17 cellular contexts compared by ENCODE assay signal in the genomic region with DNA sequence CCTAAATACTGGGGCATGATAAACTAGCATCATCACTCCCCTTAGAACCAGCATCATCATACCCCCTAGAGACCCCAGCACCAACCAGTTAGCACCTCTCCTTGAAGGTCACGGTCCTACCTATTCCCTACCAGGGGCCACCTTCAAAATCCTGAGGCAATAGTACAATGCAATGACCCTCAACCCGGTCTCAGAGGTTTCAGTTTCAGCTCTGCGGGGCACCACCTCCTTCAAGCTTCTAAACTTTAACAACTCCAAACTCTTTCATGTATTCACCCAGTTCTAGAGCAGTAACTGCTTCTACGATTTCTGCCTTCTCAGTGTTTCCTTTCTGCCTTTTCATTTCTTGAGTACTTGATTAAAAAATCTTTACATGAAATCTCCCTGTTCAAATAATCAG.
DNase-seq lines count a peak whose midpoint lies in the region; ATAC-seq and TF ChIP-seq lines count a peak whose summit lies in the region.
"Had no signal": no experiment of that assay in that cellular context is flagged by ENCODE, and none has a peak within 500 bp of the region (broad histone marks: within the 10 kb centered on the region; RNA-seq: fewer than 3 reads in every experiment).

No MANE protein-coding gene starts in this region.

- no peak for DNase-seq in OCI-LY7 (ENCODE audit: low spot score)
- no peak for DNase-seq in stimulated activated effector memory CD8-positive, alpha-beta T cell treated with anti-CD3 and anti-CD28 coated beads, Interleukin-12 subunit alpha, Interleukin-12 subunit beta, amount 100 ng/mL, for 72 hours (ENCODE audit: low spot score in 2 of 2)
- DNase-seq in PC-9: no peak
- no peak for DNase-seq in activated CD8-positive, alpha-beta memory T cell treated with anti-CD3 and anti-CD28 coated beads, Interleukin-2, amount 10 ng/mL, durations not matched to agents 7 days and 5 days
- DNase-seq in activated T-cell treated with anti-CD3 and anti-CD28 coated beads for 4 hours: no peak
- DNase-seq in NCI-H345 treated with DMSO at 0.1 percent for 48 hours (lab: John Stamatoyannopoulos, UW; ENCODE audit: unreplicated experiment): no peak
- DNase-seq: activated CD4-positive, alpha-beta T cell treated with anti-CD3 and anti-CD28 coated beads for 36 hours; CD8-positive, alpha-beta T cell; DND-41; NCI-H1694 treated with DMSO at 0.1 percent for 48 hours; retina; trophoblast cell had no signal

- no peak for TF ChIP-seq CTCF in OCI-LY7 (conservative IDR thresholded peaks at IDR 0.05; ENCODE audit: low read length)
- no peak for TF ChIP-seq CTCF in PC-9 (conservative IDR thresholded peaks at IDR 0.05)

- no peak overlapping the region for H3K4me3 ChIP-seq in OCI-LY7 (ENCODE audit: low read depth, low read length, poor library complexity, severe bottlenecking)
- no peak overlapping the region for H3K4me3 ChIP-seq in PC-9
- H3K4me3 ChIP-seq: coronary artery had no signal

- intact Hi-C loops in OCI-LY7 (cut with micrococcal nuclease; ENCODE audit: unreplicated experiment) (no loop called here), PC-9 (cut with micrococcal nuclease; ENCODE audit: unreplicated experiment) (no loop called here)

- BruUV-seq in OCI-LY7 (replicated peaks; lab: Mats Ljungman, UMichigan): no TSS peak
- BruUV-seq in PC-9 (replicated peaks; lab: Mats Ljungman, UMichigan): no TSS peak

- H3K27ac ChIP-seq in OCI-LY7 (ENCODE audit: low read depth, low read length, poor library complexity, severe bottlenecking): no peak overlapping the region
- no peak overlapping the region for H3K27ac ChIP-seq in PC-9
- H3K27ac ChIP-seq: neutrophil, RWPE1 had no signal

- no peaks in the 10 kb centered on the region for H3K36me3 ChIP-seq in OCI-LY7 (ENCODE audit: insufficient read depth, low read length)
- H3K36me3 ChIP-seq in PC-9 (ENCODE audit: low read depth): no peaks in the 10 kb centered on the region
- H3K36me3 ChIP-seq: neutrophil had no signal

- peak; percentile 50 for ATAC-seq in GM19023 (IDR thresholded peaks at IDR 0.05; ENCODE audit: unreplicated experiment)
- ATAC-seq in HG02678 (IDR thresholded peaks at IDR 0.05; ENCODE audit: unreplicated experiment): peak; percentile 56
- ATAC-seq in stimulated activated effector memory CD8-positive, alpha-beta T cell treated with anti-CD3 and anti-CD28 coated beads, Interleukin-12 subunit alpha, Interleukin-12 subunit beta, amount 100 ng/mL, for 72 hours: peak; percentile 25
- ATAC-seq in activated CD8-positive, alpha-beta memory T cell treated with anti-CD3 and anti-CD28 coated beads, Interleukin-2, amount 10 ng/mL, durations not matched to agents 7 days and 5 days: no peak
- ATAC-seq: CD8-positive, alpha-beta T cell had no signal

- POLR2A ChIA-PET in OCI-LY7 (lab: Charles Lee) (no interaction called here), PC-9 (lab: Charles Lee; ENCODE audit: unreplicated experiment) (no interaction called here)

- no peaks in the 10 kb centered on the region for H3F3A ChIP-seq in PC-9 (ENCODE audit: insufficient read depth, low read depth)

- H3K9me3 ChIP-seq in OCI-LY7 (ENCODE audit: low read length) (no peaks in the 10 kb centered on the region), PC-9 (ENCODE audit: insufficient read depth, low read depth) (no peaks in the 10 kb centered on the region)
- H3K9me3 ChIP-seq: neutrophil had no signal

- H2AFZ ChIP-seq in OCI-LY7 (ENCODE audit: low read length): 0 out of 2 replicates have a peak overlapping the region, but pooled peaks have one; percentile 3
- no peak overlapping the region for H2AFZ ChIP-seq in PC-9

- H3K4me1 ChIP-seq in OCI-LY7 (ENCODE audit: insufficient read depth, low read length, poor library complexity, severe bottlenecking) (no peaks in the 10 kb centered on the region), PC-9 (replicated peaks; ENCODE audit: insufficient read depth) (no peaks in the 10 kb centered on the region)

- no peaks in the 10 kb centered on the region for H3K9me3 Mint-ChIP-seq in stimulated activated effector memory CD8-positive, alpha-beta T cell treated with anti-CD3 and anti-CD28 coated beads, Interleukin-12 subunit alpha, Interleukin-12 subunit beta, amount 100 ng/mL, for 72 hours
- no peaks in the 10 kb centered on the region for H3K9me3 Mint-ChIP-seq in activated CD8-positive, alpha-beta memory T cell treated with anti-CD3 and anti-CD28 coated beads, Interleukin-2, amount 10 ng/mL, durations not matched to agents 7 days and 5 days (ENCODE audit: low read depth)
- H3K9me3 Mint-ChIP-seq: CD8-positive, alpha-beta T cell had no signal

- H4K20me1 ChIP-seq in OCI-LY7 (ENCODE audit: insufficient read depth, low read length): no peaks in the 10 kb centered on the region
- no peaks in the 10 kb centered on the region for H4K20me1 ChIP-seq in PC-9 (ENCODE audit: insufficient read depth)

- no peaks in the 10 kb centered on the region for H3K4me1 Mint-ChIP-seq in stimulated activated effector memory CD8-positive, alpha-beta T cell treated with anti-CD3 and anti-CD28 coated beads, Interleukin-12 subunit alpha, Interleukin-12 subunit beta, amount 100 ng/mL, for 72 hours
- peaks cover 3% of the 10 kb centered on the region for H3K4me1 Mint-ChIP-seq in activated CD8-positive, alpha-beta memory T cell treated with anti-CD3 and anti-CD28 coated beads, Interleukin-2, amount 10 ng/mL, durations not matched to agents 7 days and 5 days
- H3K4me1 Mint-ChIP-seq: activated CD4-positive, alpha-beta T cell treated with anti-CD3 and anti-CD28 coated beads for 36 hours had no signal

- no peaks in the 10 kb centered on the region for H3K27me3 ChIP-seq in PC-9 (ENCODE audit: insufficient read depth, low read depth)

- no peak overlapping the region for H3K4me3 Mint-ChIP-seq in stimulated activated effector memory CD8-positive, alpha-beta T cell treated with anti-CD3 and anti-CD28 coated beads, Interleukin-12 subunit alpha, Interleukin-12 subunit beta, amount 100 ng/mL, for 72 hours
- no peak overlapping the region for H3K4me3 Mint-ChIP-seq in activated CD8-positive, alpha-beta memory T cell treated with anti-CD3 and anti-CD28 coated beads, Interleukin-2, amount 10 ng/mL, durations not matched to agents 7 days and 5 days
- H3K4me3 Mint-ChIP-seq: activated CD4-positive, alpha-beta T cell treated with anti-CD3 and anti-CD28 coated beads for 36 hours; CD8-positive, alpha-beta T cell had no signal

- H3K4me2 ChIP-seq in OCI-LY7 (ENCODE audit: low read length): no peak overlapping the region
- H3K4me2 ChIP-seq in PC-9: no peak overlapping the region

- CTCF ChIA-PET in OCI-LY7 (lab: Charles Lee; ENCODE audit: unreplicated experiment): no interaction called here
- CTCF ChIA-PET in PC-9 (lab: Charles Lee): interaction anchor here (0.6 kb wide), 1 partner anchor 75 kb away, joined by 10 read pairs; no protein-coding TSS in a partner anchor
- CTCF ChIA-PET in activated CD8-positive, alpha-beta memory T cell treated with anti-CD3 and anti-CD28 coated beads, Interleukin-2, amount 10 ng/mL, durations not matched to agents 7 days and 5 days (lab: Charles Lee): interaction anchor here (2.7 kb wide), 1 partner anchor 208 kb away, joined by 13 read pairs; no protein-coding TSS in a partner anchor

- H3K27me3 Mint-ChIP-seq in activated CD8-positive, alpha-beta memory T cell treated with anti-CD3 and anti-CD28 coated beads, Interleukin-2, amount 10 ng/mL, durations not matched to agents 7 days and 5 days: peaks cover 21% of the 10 kb centered on the region
- H3K27me3 Mint-ChIP-seq: activated CD4-positive, alpha-beta T cell treated with anti-CD3 and anti-CD28 coated beads for 36 hours had no signal

- no peaks in the 10 kb centered on the region for H3K36me3 Mint-ChIP-seq in stimulated activated effector memory CD8-positive, alpha-beta T cell treated with anti-CD3 and anti-CD28 coated beads, Interleukin-12 subunit alpha, Interleukin-12 subunit beta, amount 100 ng/mL, for 72 hours
- H3K36me3 Mint-ChIP-seq in activated CD8-positive, alpha-beta memory T cell treated with anti-CD3 and anti-CD28 coated beads, Interleukin-2, amount 10 ng/mL, durations not matched to agents 7 days and 5 days: no peaks in the 10 kb centered on the region
- H3K36me3 Mint-ChIP-seq: CD8-positive, alpha-beta T cell had no signal

- H3K9me2 ChIP-seq in OCI-LY7 (ENCODE audit: insufficient read depth, low read length): no peaks in the 10 kb centered on the region
- H3K9me2 ChIP-seq in PC-9 (ENCODE audit: insufficient read depth): no peaks in the 10 kb centered on the region

- H3K79me2 ChIP-seq in OCI-LY7 (ENCODE audit: insufficient read depth, low read depth, low read length) (no peaks in the 10 kb centered on the region), PC-9 (ENCODE audit: low read depth) (no peaks in the 10 kb centered on the region)

- no peak overlapping the region for H3K27ac Mint-ChIP-seq in stimulated activated effector memory CD8-positive, alpha-beta T cell treated with anti-CD3 and anti-CD28 coated beads, Interleukin-12 subunit alpha, Interleukin-12 subunit beta, amount 100 ng/mL, for 72 hours
- H3K27ac Mint-ChIP-seq in activated CD8-positive, alpha-beta memory T cell treated with anti-CD3 and anti-CD28 coated beads, Interleukin-2, amount 10 ng/mL, durations not matched to agents 7 days and 5 days: no peak overlapping the region
- H3K27ac Mint-ChIP-seq: activated CD4-positive, alpha-beta T cell treated with anti-CD3 and anti-CD28 coated beads for 36 hours; CD8-positive, alpha-beta T cell had no signal
